In the genomic region with DNA sequence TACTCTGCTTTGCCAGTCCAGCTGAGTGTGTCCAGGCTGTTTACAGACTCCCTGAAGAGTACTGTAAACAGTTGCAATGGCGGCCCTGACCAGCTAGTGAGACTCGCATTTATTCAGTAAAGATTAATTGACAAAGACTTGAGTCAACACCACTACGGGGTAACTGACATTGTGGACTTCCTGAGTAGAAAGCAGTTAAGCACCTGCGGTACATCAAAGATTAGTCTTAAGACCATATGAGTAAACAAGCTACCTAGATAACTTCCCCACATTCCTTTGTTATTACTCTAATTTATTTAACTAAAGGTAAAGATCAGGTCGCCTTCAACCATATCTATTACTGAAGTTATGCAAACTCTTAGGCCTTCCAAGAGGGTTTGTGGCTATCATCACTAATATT, we compare ENCODE assay signal across 19 cellular contexts.
"Had no signal": no experiment of that assay in that cellular context is flagged by ENCODE, and none has a peak within 500 bp of the region (broad histone marks: within the 10 kb centered on the region; RNA-seq: fewer than 3 reads in every experiment).

No MANE protein-coding gene starts in this region.

- H3K27ac ChIP-seq: colonic mucosa, gastrocnemius medialis, right atrium auricular region, sigmoid colon, skin epidermis, thoracic aorta, transverse colon had no signal

- H3K4me1 ChIP-seq: colonic mucosa, gastrocnemius medialis, right atrium auricular region, sigmoid colon, transverse colon had no signal

- H3K27me3 ChIP-seq: colonic mucosa, gastrocnemius medialis, right atrium auricular region, sigmoid colon, transverse colon had no signal

- DNase-seq: colonic mucosa; dermis blood vessel endothelial cell; gastrocnemius medialis; glutamatergic neuron; islet precursor cell; mucosa of descending colon; naive thymus-derived CD8-positive, alpha-beta T cell; posterior cingulate gyrus; sigmoid colon; stimulated activated CD4-positive, alpha-beta T cell treated with anti-CD3 and anti-CD28 coated beads, Interleukin-2, amount 100 ng/mL, for 24 hours; stimulated activated CD4-positive, alpha-beta T cell treated with anti-CD3 and anti-CD28 coated beads, Interleukin-4, amount 100 ng/mL, for 4 hours; stimulated activated naive B cell treated with anti-CD40 and anti-IgM and Interleukin-4, amounts not matched to agents 10 μg/mL and 1 μg/mL and 100 μg/mL, for 72 hours; stimulated activated naive CD8-positive, alpha-beta T cell treated with anti-CD3 and anti-CD28 coated beads, Interleukin-15, amount 100 ng/mL, for 72 hours; transverse colon had no signal

- H3K4me3 ChIP-seq: colonic mucosa, gastrocnemius medialis, mucosa of descending colon, right atrium auricular region, sigmoid colon, skin epidermis, thoracic aorta, transverse colon had no signal

- H3K9me3 ChIP-seq: colonic mucosa, gastrocnemius medialis, mucosa of descending colon, right atrium auricular region, sigmoid colon, thoracic aorta, transverse colon had no signal

- ATAC-seq: esophagus mucosa; gastrocnemius medialis; left lobe of liver; mucosa of descending colon; naive thymus-derived CD8-positive, alpha-beta T cell; stimulated activated naive B cell treated with anti-CD40 and anti-IgM and Interleukin-4, amounts not matched to agents 10 μg/mL and 1 μg/mL and 100 μg/mL, for 72 hours; stimulated activated naive CD8-positive, alpha-beta T cell treated with anti-CD3 and anti-CD28 coated beads, Interleukin-15, amount 100 ng/mL, for 72 hours had no signal
